Comparison of ENCODE assay signal across 1 cellular context in genomic region chr5:174045470-174046025, GRCh38.
TF ChIP-seq lines count a peak whose summit lies in the region.

Gene NSG2 (plus strand): TSS chr5:174045706. CDS start chr5:174046756, 1,050 bp downstream.

TF ChIP-seq in HepG2, 621 proteins besides CTCF, POLR2A, EP300 and RAD21 (continued from another document and continues in another):
- TF ChIP-seq, protein P1, sequence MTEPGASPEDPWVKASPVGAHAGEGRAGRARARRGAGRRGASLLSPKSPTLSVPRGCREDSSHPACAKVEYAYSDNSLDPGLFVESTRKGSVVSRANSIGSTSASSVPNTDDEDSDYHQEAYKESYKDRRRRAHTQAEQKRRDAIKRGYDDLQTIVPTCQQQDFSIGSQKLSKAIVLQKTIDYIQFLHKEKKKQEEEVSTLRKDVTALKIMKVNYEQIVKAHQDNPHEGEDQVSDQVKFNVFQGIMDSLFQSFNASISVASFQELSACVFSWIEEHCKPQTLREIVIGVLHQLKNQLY (CRISPR knock-in tag; IDR thresholded peaks at IDR 0.05) = no peak
- TF ChIP-seq GMEB1 (CRISPR knock-in tag; IDR thresholded peaks at IDR 0.05; ENCODE audit: borderline replicate concordance) (0 out of 2 replicates have a peak, but pooled peaks have one; percentile 26), TGIF2 (CRISPR knock-in tag; IDR thresholded peaks at IDR 0.05) (peak; percentile 90), KDM1A (CRISPR knock-in tag; IDR thresholded peaks at IDR 0.05) (no peak), RFXAP (CRISPR knock-in tag; IDR thresholded peaks at IDR 0.05; ENCODE audit: borderline replicate concordance) (0 out of 2 replicates have a peak, but pooled peaks have one; percentile 46), FOSL2 (CRISPR knock-in tag; IDR thresholded peaks at IDR 0.05) (peak; percentile 42; the same call in 1 of the 2 replicates), SAP130 (CRISPR knock-in tag; IDR thresholded peaks at IDR 0.05; ENCODE audit: low read depth) (peak; percentile 86), ZNF205 (CRISPR knock-in tag; IDR thresholded peaks at IDR 0.05) (peak; percentile 56; the same call in 1 of the 2 replicates), KLF15 (CRISPR knock-in tag; IDR thresholded peaks at IDR 0.05; ENCODE audit: borderline replicate concordance) (no peak), BORCS8-MEF2B (CRISPR knock-in tag; IDR thresholded peaks at IDR 0.05) (0 out of 2 replicates have a peak, but pooled peaks have one; percentile 47), ZNF772 (CRISPR knock-in tag; IDR thresholded peaks at IDR 0.05) (0 out of 2 replicates have a peak, but pooled peaks have one; percentile 40), ZNF317 (CRISPR knock-in tag; IDR thresholded peaks at IDR 0.05) (no peak), ZNF615 (CRISPR knock-in tag; IDR thresholded peaks at IDR 0.05; ENCODE audit: borderline replicate concordance) (no peak), ASH2L (IDR thresholded peaks at IDR 0.05; ENCODE audit: insufficient read length, low read depth, low read length) (peak; percentile 21), SRSF9 (IDR thresholded peaks at IDR 0.05; ENCODE audit: borderline replicate concordance, insufficient read depth, low read depth, low read length, poor library complexity, severe bottlenecking) (no peak), SMAD3 (CRISPR knock-in tag; IDR thresholded peaks at IDR 0.05) (peak; percentile 85), ZNF709 (CRISPR knock-in tag; IDR thresholded peaks at IDR 0.05) (peak; percentile 62; the same call in 1 of the 2 replicates), MTA3 (CRISPR knock-in tag; IDR thresholded peaks at IDR 0.05) (no peak), SPEN (CRISPR knock-in tag; IDR thresholded peaks at IDR 0.05; ENCODE audit: low read depth) (0 out of 2 replicates have a peak, but pooled peaks have one; percentile 41), ZNF780A (CRISPR knock-in tag; IDR thresholded peaks at IDR 0.05) (no peak), BRCA1 (CRISPR knock-in tag; IDR thresholded peaks at IDR 0.05) (0 out of 2 replicates have a peak, but pooled peaks have one; percentile 45), ZNF580 (CRISPR knock-in tag; IDR thresholded peaks at IDR 0.05; ENCODE audit: borderline replicate concordance, low read depth) (no peak), MED13 (CRISPR knock-in tag; IDR thresholded peaks at IDR 0.05) (no peak), ZNF513 (CRISPR knock-in tag; conservative IDR thresholded peaks at IDR 0.05) (no peak), THAP9 (CRISPR knock-in tag; IDR thresholded peaks at IDR 0.05; ENCODE audit: borderline replicate concordance) (peak; percentile 44; the same call in 1 of the 2 replicates), MIER3 (CRISPR knock-in tag; IDR thresholded peaks at IDR 0.05; ENCODE audit: borderline replicate concordance) (no peak), KLF12 (CRISPR knock-in tag; IDR thresholded peaks at IDR 0.05; ENCODE audit: borderline replicate concordance) (no peak), SALL2 (CRISPR knock-in tag; IDR thresholded peaks at IDR 0.05) (peak; percentile 30; the same call in 1 of the 2 replicates), GABPB1 (CRISPR knock-in tag; IDR thresholded peaks at IDR 0.05) (peak; percentile 42; the same call in 1 of the 2 replicates), STAT5B (CRISPR knock-in tag; IDR thresholded peaks at IDR 0.05) (no peak), ZFYVE20 (CRISPR knock-in tag; IDR thresholded peaks at IDR 0.05; ENCODE audit: borderline replicate concordance, low read depth) (no peak)
- TF ChIP-seq, protein P2, sequence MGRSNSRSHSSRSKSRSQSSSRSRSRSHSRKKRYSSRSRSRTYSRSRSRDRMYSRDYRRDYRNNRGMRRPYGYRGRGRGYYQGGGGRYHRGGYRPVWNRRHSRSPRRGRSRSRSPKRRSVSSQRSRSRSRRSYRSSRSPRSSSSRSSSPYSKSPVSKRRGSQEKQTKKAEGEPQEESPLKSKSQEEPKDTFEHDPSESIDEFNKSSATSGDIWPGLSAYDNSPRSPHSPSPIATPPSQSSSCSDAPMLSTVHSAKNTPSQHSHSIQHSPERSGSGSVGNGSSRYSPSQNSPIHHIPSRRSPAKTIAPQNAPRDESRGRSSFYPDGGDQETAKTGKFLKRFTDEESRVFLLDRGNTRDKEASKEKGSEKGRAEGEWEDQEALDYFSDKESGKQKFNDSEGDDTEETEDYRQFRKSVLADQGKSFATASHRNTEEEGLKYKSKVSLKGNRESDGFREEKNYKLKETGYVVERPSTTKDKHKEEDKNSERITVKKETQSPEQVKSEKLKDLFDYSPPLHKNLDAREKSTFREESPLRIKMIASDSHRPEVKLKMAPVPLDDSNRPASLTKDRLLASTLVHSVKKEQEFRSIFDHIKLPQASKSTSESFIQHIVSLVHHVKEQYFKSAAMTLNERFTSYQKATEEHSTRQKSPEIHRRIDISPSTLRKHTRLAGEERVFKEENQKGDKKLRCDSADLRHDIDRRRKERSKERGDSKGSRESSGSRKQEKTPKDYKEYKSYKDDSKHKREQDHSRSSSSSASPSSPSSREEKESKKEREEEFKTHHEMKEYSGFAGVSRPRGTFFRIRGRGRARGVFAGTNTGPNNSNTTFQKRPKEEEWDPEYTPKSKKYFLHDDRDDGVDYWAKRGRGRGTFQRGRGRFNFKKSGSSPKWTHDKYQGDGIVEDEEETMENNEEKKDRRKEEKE (IDR thresholded peaks at IDR 0.05) = no peak
- TF ChIP-seq, protein P3, sequence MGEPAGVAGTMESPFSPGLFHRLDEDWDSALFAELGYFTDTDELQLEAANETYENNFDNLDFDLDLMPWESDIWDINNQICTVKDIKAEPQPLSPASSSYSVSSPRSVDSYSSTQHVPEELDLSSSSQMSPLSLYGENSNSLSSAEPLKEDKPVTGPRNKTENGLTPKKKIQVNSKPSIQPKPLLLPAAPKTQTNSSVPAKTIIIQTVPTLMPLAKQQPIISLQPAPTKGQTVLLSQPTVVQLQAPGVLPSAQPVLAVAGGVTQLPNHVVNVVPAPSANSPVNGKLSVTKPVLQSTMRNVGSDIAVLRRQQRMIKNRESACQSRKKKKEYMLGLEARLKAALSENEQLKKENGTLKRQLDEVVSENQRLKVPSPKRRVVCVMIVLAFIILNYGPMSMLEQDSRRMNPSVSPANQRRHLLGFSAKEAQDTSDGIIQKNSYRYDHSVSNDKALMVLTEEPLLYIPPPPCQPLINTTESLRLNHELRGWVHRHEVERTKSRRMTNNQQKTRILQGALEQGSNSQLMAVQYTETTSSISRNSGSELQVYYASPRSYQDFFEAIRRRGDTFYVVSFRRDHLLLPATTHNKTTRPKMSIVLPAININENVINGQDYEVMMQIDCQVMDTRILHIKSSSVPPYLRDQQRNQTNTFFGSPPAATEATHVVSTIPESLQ (CRISPR knock-in tag; conservative IDR thresholded peaks at IDR 0.05) = 0 out of 2 replicates have a peak, but pooled peaks have one; percentile 30
- TF ChIP-seq, protein P4, sequence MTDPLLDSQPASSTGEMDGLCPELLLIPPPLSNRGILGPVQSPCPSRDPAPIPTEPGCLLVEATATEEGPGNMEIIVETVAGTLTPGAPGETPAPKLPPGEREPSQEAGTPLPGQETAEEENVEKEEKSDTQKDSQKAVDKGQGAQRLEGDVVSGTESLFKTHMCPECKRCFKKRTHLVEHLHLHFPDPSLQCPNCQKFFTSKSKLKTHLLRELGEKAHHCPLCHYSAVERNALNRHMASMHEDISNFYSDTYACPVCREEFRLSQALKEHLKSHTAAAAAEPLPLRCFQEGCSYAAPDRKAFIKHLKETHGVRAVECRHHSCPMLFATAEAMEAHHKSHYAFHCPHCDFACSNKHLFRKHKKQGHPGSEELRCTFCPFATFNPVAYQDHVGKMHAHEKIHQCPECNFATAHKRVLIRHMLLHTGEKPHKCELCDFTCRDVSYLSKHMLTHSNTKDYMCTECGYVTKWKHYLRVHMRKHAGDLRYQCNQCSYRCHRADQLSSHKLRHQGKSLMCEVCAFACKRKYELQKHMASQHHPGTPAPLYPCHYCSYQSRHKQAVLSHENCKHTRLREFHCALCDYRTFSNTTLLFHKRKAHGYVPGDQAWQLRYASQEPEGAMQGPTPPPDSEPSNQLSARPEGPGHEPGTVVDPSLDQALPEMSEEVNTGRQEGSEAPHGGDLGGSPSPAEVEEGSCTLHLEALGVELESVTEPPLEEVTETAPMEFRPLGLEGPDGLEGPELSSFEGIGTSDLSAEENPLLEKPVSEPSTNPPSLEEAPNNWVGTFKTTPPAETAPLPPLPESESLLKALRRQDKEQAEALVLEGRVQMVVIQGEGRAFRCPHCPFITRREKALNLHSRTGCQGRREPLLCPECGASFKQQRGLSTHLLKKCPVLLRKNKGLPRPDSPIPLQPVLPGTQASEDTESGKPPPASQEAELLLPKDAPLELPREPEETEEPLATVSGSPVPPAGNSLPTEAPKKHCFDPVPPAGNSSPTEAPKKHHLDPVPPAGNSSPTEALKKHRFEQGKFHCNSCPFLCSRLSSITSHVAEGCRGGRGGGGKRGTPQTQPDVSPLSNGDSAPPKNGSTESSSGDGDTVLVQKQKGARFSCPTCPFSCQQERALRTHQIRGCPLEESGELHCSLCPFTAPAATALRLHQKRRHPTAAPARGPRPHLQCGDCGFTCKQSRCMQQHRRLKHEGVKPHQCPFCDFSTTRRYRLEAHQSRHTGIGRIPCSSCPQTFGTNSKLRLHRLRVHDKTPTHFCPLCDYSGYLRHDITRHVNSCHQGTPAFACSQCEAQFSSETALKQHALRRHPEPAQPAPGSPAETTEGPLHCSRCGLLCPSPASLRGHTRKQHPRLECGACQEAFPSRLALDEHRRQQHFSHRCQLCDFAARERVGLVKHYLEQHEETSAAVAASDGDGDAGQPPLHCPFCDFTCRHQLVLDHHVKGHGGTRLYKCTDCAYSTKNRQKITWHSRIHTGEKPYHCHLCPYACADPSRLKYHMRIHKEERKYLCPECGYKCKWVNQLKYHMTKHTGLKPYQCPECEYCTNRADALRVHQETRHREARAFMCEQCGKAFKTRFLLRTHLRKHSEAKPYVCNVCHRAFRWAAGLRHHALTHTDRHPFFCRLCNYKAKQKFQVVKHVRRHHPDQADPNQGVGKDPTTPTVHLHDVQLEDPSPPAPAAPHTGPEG (CRISPR knock-in tag; IDR thresholded peaks at IDR 0.05) = no peak
- TF ChIP-seq, protein P5, sequence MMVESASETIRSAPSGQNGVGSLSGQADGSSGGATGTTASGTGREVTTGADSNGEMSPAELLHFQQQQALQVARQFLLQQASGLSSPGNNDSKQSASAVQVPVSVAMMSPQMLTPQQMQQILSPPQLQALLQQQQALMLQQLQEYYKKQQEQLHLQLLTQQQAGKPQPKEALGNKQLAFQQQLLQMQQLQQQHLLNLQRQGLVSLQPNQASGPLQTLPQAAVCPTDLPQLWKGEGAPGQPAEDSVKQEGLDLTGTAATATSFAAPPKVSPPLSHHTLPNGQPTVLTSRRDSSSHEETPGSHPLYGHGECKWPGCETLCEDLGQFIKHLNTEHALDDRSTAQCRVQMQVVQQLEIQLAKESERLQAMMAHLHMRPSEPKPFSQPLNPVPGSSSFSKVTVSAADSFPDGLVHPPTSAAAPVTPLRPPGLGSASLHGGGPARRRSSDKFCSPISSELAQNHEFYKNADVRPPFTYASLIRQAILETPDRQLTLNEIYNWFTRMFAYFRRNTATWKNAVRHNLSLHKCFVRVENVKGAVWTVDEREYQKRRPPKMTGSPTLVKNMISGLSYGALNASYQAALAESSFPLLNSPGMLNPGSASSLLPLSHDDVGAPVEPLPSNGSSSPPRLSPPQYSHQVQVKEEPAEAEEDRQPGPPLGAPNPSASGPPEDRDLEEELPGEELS (CRISPR knock-in tag; IDR thresholded peaks at IDR 0.05) = 0 out of 2 replicates have a peak, but pooled peaks have one; percentile 30
